ENCODE assay signal across 8 cellular contexts in the genomic region with DNA sequence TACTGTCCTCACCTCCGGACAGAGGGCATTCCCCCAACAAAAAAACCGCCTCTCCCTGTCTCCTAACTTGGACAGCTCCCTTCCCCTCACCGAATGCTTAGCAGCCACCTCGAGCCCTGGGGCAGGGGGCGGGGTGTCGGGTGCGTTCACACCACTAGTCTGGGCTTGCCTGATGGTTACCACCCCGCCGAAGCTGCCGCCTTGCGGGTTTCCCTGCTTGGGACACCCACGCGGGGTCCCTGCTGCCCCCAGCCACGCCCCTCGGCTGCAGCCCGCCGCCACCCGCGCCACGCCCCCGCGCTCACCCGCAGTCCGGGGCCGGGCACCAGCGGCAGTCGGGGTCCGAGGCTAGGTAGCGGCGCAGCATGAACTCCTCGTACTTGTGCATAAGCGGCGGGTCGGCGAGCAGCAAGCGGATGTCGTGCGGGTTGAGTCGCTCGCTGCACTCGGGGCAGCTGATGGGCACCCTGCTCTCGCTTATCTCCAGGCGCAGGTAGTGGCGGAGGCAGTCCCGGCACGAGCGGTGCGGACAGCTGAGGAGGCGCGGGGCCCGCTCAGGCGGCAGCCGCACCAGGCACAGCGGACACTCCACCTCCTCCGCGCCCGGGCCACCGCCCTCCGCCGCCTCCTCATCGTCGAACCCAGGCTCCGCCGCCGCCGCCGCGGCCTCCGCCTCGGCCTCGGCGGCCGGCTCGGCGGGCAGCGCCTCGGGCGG. TPM values are rescaled to one million over a fixed set of nuclear protein-coding genes. Genes with fewer than 3 reads are reported as not detected.
DNase-seq lines count a peak whose midpoint lies in the region; ATAC-seq and TF ChIP-seq lines count a peak whose summit lies in the region.

No MANE protein-coding gene starts in this region.

- H3K27me3 Mint-ChIP-seq in osteocyte (ENCODE audit: unreplicated experiment): peaks cover 8% of the 10 kb centered on the region

- no peak for TF ChIP-seq CTCF in osteocyte (IDR thresholded peaks at IDR 0.05)

- DNase-seq in AG08396 (ENCODE audit: low spot score) (peak; percentile 69), RPMI8226 (peak; percentile 72), activated gamma-delta T cell (lab: John Stamatoyannopoulos, UW) (peak; percentile 62), germinal center (ENCODE audit: low spot score) (peak; percentile 73), osteocyte (ENCODE audit: extremely low spot score, unreplicated experiment) (peak; percentile 88)

- H3K9me3 ChIP-seq in thymus (ENCODE audit: control insufficient read depth): no peaks in the 10 kb centered on the region

- H3K9me3 Mint-ChIP-seq in osteocyte (ENCODE audit: unreplicated experiment): no peaks in the 10 kb centered on the region

- no peaks in the 10 kb centered on the region for H3K36me3 Mint-ChIP-seq in osteocyte (ENCODE audit: unreplicated experiment)

- H3K36me3 ChIP-seq in thymus (ENCODE audit: control insufficient read depth, insufficient read depth): no peaks in the 10 kb centered on the region

- H3K27ac Mint-ChIP-seq in osteocyte (ENCODE audit: unreplicated experiment): peak overlapping the region; percentile 23

- under 1% methylated on average over 78 of the region's 78 CpGs for WGBS in thymus

- peak overlapping the region; percentile 82 for H3K4me3 Mint-ChIP-seq in osteocyte (ENCODE audit: unreplicated experiment)

- H3K27me3 ChIP-seq in thymus (ENCODE audit: control insufficient read depth, insufficient read depth): no peaks in the 10 kb centered on the region

- H3K27ac ChIP-seq in thymus (ENCODE audit: low read depth): peak overlapping the region; percentile 75

- H3K4me1 ChIP-seq in thymus (ENCODE audit: control insufficient read depth, insufficient read depth, low read length): peaks cover 4% of the 10 kb centered on the region

- peak; percentile 26 for ATAC-seq in GM19023 (IDR thresholded peaks at IDR 0.05; ENCODE audit: unreplicated experiment)
- peak; percentile 25 for ATAC-seq in HG03432 (IDR thresholded peaks at IDR 0.05; ENCODE audit: unreplicated experiment)

- H3K4me3 ChIP-seq in thymus (ENCODE audit: low read length): peak overlapping the region; percentile 78

- peaks cover 27% of the 10 kb centered on the region for H3K4me1 Mint-ChIP-seq in osteocyte (ENCODE audit: unreplicated experiment)

RNA-seq across cellular contexts. Expression of a gene that starts 0.7 kb away (rescaled TPM):
- 12.6 and 15.3 TPM in 2 replicates for total RNA-seq in osteocyte
- 12.7 TPM for polyA plus RNA-seq in thymus

Comparison
In these comparisons a context has a peak if more than half of its experiments do, and no peak if none do; other contexts are left out.
1. Peak in every context shown above with its lines: DNase-seq, ATAC-seq, H3K4me3 ChIP-seq and H3K27ac ChIP-seq.